In the genomic region with DNA sequence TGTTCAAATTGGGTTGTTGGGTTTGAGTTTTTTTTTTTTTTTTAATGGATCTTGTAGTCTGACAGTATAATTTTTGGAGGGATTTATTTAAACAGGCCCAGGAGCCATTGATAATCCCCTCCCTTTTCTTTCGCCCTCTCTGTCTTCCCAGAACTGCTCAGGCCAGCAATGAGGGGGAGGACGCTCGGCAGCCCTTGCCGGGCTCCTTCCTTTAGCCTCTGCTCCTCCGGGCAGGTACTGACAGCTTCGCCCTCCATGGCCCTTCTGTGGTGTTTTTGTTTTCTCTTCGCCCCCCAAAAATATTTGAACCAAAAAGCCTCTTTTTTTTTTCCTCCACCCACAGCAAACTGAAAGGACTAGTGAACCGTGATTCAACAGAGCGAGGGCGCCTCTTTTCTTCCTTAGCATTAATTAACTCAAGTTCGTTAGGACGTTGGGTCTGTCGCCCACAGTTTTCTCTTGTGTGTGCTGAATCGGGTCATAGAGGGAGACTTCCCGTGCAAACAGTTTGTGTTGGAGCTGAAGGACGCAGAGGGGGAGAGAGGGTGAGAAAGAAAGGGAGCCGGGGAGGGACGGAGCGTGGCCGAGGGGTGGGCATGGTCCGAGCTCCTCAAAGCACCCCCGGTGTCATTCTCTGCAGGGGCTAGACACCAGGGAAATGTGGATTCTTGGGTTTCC, we compare ENCODE assay signal across 14 cellular contexts. TPM values are rescaled to one million over a fixed set of nuclear protein-coding genes. Genes with fewer than 3 reads are reported as not detected.
DNase-seq lines count a peak whose midpoint lies in the region; ATAC-seq, FAIRE-seq and TF ChIP-seq lines count a peak whose summit lies in the region.
"Had no signal": no experiment of that assay in that cellular context is flagged by ENCODE, and none has a peak within 500 bp of the region (broad histone marks: within the 10 kb centered on the region; RNA-seq: fewer than 3 reads in every experiment).

No MANE protein-coding gene starts in this region.

- no peaks in the 10 kb centered on the region for H3K9me3 ChIP-seq in fibroblast of lung (ENCODE audit: control insufficient read depth, insufficient read depth, low read depth, low read length)
- H3K9me3 ChIP-seq: SK-N-SH had no signal

- FAIRE-seq in RCC 7860 (lab: Jason Lieb, UNC) = no peak
- FAIRE-seq: endometrium, islet of Langerhans had no signal

- H3K4me2 ChIP-seq in fibroblast of lung (ENCODE audit: extremely low read depth, insufficient read depth, low read length) = peak overlapping the region; percentile 98

- H3K79me2 ChIP-seq in ACC112 (ENCODE audit: control insufficient read depth, insufficient read depth, low read length, unreplicated experiment) (peaks cover 83% of the 10 kb centered on the region), fibroblast of lung (ENCODE audit: control insufficient read depth, insufficient read depth, low read length) (peaks cover 96% of the 10 kb centered on the region)

- H3K4me1 ChIP-seq in ACC112 (ENCODE audit: control insufficient read depth, insufficient read depth, low read length, unreplicated experiment) = peaks cover 47% of the 10 kb centered on the region
- peaks cover 37% of the 10 kb centered on the region for H3K4me1 ChIP-seq in fibroblast of lung (ENCODE audit: control insufficient read depth, extremely low read depth, insufficient read depth, low read length)
- peaks cover 77% of the 10 kb centered on the region for H3K4me1 ChIP-seq in rectal smooth muscle tissue (ENCODE audit: control insufficient read depth, insufficient read depth, low read length)

- peak overlapping the region; percentile 76 for H3K27ac ChIP-seq in ACC112 (ENCODE audit: low read depth, low read length)
- H3K27ac ChIP-seq in RWPE1 = peak overlapping the region; percentile 98
- H3K27ac ChIP-seq in fibroblast of lung (ENCODE audit: insufficient read depth, low read length) = peak overlapping the region; percentile 86
- H3K27ac ChIP-seq in rectal smooth muscle tissue (ENCODE audit: low read depth, low read length) = peak overlapping the region; percentile 98

- H3K36me3 ChIP-seq in ACC112 (ENCODE audit: insufficient read depth, low read length) (no peaks in the 10 kb centered on the region), fibroblast of lung (ENCODE audit: control insufficient read depth, insufficient read depth, low read length) (peaks cover 4% of the 10 kb centered on the region), rectal smooth muscle tissue (ENCODE audit: control insufficient read depth, insufficient read depth, low read length) (no peaks in the 10 kb centered on the region)

- in situ Hi-C loops in GM13976 (cut with MboI; ENCODE audit: low sequenced_read_pairs, unreplicated experiment) = no loop called here

- H3K4me3 ChIP-seq in ACC112 (ENCODE audit: low read depth, low read length) (peak overlapping the region; percentile 66), fibroblast of lung (replicated peaks in 1 of 4; ENCODE audit: control extremely low read depth in 1 of 4, insufficient read depth in 1 of 4, low read depth in 3 of 4, low read length in 4 of 4) (peak overlapping the region; percentile 13 to 53 (median 30)), rectal smooth muscle tissue (ENCODE audit: low read length) (peak overlapping the region; percentile 25)

- H3K9ac ChIP-seq in fibroblast of lung (ENCODE audit: insufficient read depth, low read length) (peak overlapping the region; percentile 13), rectal smooth muscle tissue (ENCODE audit: low read length) (no peak overlapping the region)
- H3K9ac ChIP-seq: SK-N-SH had no signal

- POLR2A ChIA-PET in RWPE1 (lab: Yijun Ruan, JAX; ENCODE audit: low non-redundant PET) = no interaction called here

- CTCF ChIA-PET in RWPE1 (lab: Yijun Ruan, JAX) = interaction anchor here (0.7 kb wide), 1 partner anchor 12 kb away, joined by 4 read pairs; no protein-coding TSS in a partner anchor

- no peak for ATAC-seq in GM18519 (IDR thresholded peaks at IDR 0.05; ENCODE audit: low FRiP score, unreplicated experiment)

- TF ChIP-seq CTCF in RWPE1 (conservative IDR thresholded peaks at IDR 0.05; ENCODE audit: low read depth) (no peak), fibroblast of lung (conservative IDR thresholded peaks at IDR 0.05 in 1 of 2, IDR thresholded peaks at IDR 0.05 in 1 of 2; ENCODE audit: low read depth in 1 of 2, low read length in 2 of 2) (no peak), GM13976 (IDR thresholded peaks at IDR 0.05; ENCODE audit: borderline replicate concordance, control extremely low read depth, extremely low read depth, insufficient read depth, missing control alignments) (no peak)

- H2AFZ ChIP-seq in ACC112 (ENCODE audit: low read length, unreplicated experiment) = no peak overlapping the region
- no peak overlapping the region for H2AFZ ChIP-seq in fibroblast of lung (ENCODE audit: low read length)

- H3K27me3 ChIP-seq in ACC112 (ENCODE audit: insufficient read depth, low read length) = no peaks in the 10 kb centered on the region
- no peaks in the 10 kb centered on the region for H3K27me3 ChIP-seq in fibroblast of lung (ENCODE audit: control insufficient read depth, insufficient read depth, low read length)
- H3K27me3 ChIP-seq in rectal smooth muscle tissue (ENCODE audit: control insufficient read depth, insufficient read depth, low read length) = no peaks in the 10 kb centered on the region

- DNase-seq in RWPE1 (ENCODE audit: low spot score) = no peak
- DNase-seq in fibroblast of lung (ENCODE audit: low read depth in 2 of 2) = no peak
- DNase-seq in activated naive CD4-positive, alpha-beta T cell treated with Interleukin-2 at 50 U/mL for 16 hours = no peak
- no peak for DNase-seq in RCC 7860 (ENCODE audit: low spot score)
- no peak for DNase-seq in GM13976 (ENCODE audit: low spot score)
- DNase-seq: activated CD4-positive, alpha-beta T cell treated with anti-CD3 and anti-CD28 coated beads, Interleukin-2, amount 50 U/mL, for 1 hour; NCI-H526 treated with DMSO at 0.1 percent for 48 hours; SK-N-SH had no signal

- no peaks in the 10 kb centered on the region for H4K20me1 ChIP-seq in fibroblast of lung (ENCODE audit: control insufficient read depth, extremely low read depth, insufficient read depth, low read length)

RNA-seq across cellular contexts. Expression of a gene that starts 21.5 kb away (rescaled TPM):
- total RNA-seq in fibroblast of lung = 55.2 and 74.8 TPM in 2 replicates
- 35.7 and 75.9 TPM in 2 replicates for polyA plus RNA-seq in fibroblast of lung
- polyA plus RNA-seq in fibroblast of lung (2012) = 139 and 196 TPM in 2 replicates
- 272 and 385 TPM in 2 replicates for polyA minus RNA-seq in fibroblast of lung (ENCODE audit: low replicate concordance)

RNA-seq across cellular contexts. Expression of a gene that starts 47.4 kb away (rescaled TPM):
- total RNA-seq in fibroblast of lung = not detected in 2 replicates
- polyA plus RNA-seq in fibroblast of lung = 0.03 TPM in 1 of 2 replicates, not detected in the other
- polyA plus RNA-seq in fibroblast of lung (2012) = not detected in 2 replicates
- polyA minus RNA-seq in fibroblast of lung (ENCODE audit: low replicate concordance) = not detected in 2 replicates
- total RNA-seq: posterior vena cava had no signal

RNA-seq across cellular contexts. Expression of a gene that starts 59.7 kb away (rescaled TPM):
- 17.7 and 19.7 TPM in 2 replicates for total RNA-seq in fibroblast of lung
- polyA plus RNA-seq in fibroblast of lung = 19.5 and 28.2 TPM in 2 replicates
- polyA plus RNA-seq in fibroblast of lung (2012) = 51.3 and 70.6 TPM in 2 replicates
- 2.0 and 6.3 TPM in 2 replicates for polyA minus RNA-seq in fibroblast of lung (ENCODE audit: low replicate concordance)
